Comparison of ENCODE assay signal across 18 cellular contexts in genomic region chr1:18639335-18640055, GRCh38. TPM values are rescaled to one million over a fixed set of nuclear protein-coding genes. Genes with fewer than 3 reads are reported as not detected.
DNase-seq lines count a peak whose midpoint lies in the region; ATAC-seq and TF ChIP-seq lines count a peak whose summit lies in the region.
"Had no signal": no experiment of that assay in that cellular context is flagged by ENCODE, and none has a peak within 500 bp of the region (broad histone marks: within the 10 kb centered on the region; RNA-seq: fewer than 3 reads in every experiment).

No MANE protein-coding gene starts in this region.

- H3K36me3 ChIP-seq in HUES64 (ENCODE audit: insufficient read depth, low read length): no peaks in the 10 kb centered on the region
- no peaks in the 10 kb centered on the region for H3K36me3 ChIP-seq in endodermal cell (ENCODE audit: control insufficient read depth, insufficient read depth, low read length)
- H3K36me3 ChIP-seq in psoas muscle (ENCODE audit: insufficient read depth in 1 of 2, low read depth in 1 of 2): no peaks in the 10 kb centered on the region

- WGBS in HUES64: 3% methylated on average over 7 of the region's 10 CpGs
- WGBS in endodermal cell (ENCODE audit: insufficient coverage in 1 of 2, insufficient read length in 1 of 2), 2 experiments: 2 to 13% methylated on average over 4 to 10 of the region's 10 CpGs
- WGBS in psoas muscle, 3 donors: 14 to 33% (median 27%) methylated on average over 10 of the region's 10 CpGs

- TF ChIP-seq CTCF in GM20000 (IDR thresholded peaks at IDR 0.05; ENCODE audit: extremely low read depth, missing control alignments) (no peak), endodermal cell (conservative IDR thresholded peaks at IDR 0.05) (no peak), psoas muscle (IDR thresholded peaks at IDR 0.05) (no peak)

- H3K27ac ChIP-seq in HUES64 (ENCODE audit: low read depth, low read length): no peak overlapping the region
- H3K27ac ChIP-seq in endodermal cell (ENCODE audit: low read depth, low read length): no peak overlapping the region
- peak overlapping the region; percentile 9 for H3K27ac ChIP-seq in psoas muscle

- ATAC-seq in psoas muscle: no peak
- ATAC-seq: HCT116, Panc1, Right ventricle myocardium inferior had no signal

- H3K4me3 ChIP-seq in HUES64 (ENCODE audit: low read length): peak overlapping the region; percentile 34; the same call in 1 of the 2 replicates
- peak overlapping the region; percentile 66 for H3K4me3 ChIP-seq in endodermal cell (ENCODE audit: low read length)
- peak overlapping the region; percentile 47 for H3K4me3 ChIP-seq in psoas muscle

- no peak overlapping the region for H3K27ac Mint-ChIP-seq in endodermal cell

- H3K27me3 Mint-ChIP-seq in endodermal cell (ENCODE audit: insufficient read depth): peaks cover 94% of the 10 kb centered on the region

- no peaks in the 10 kb centered on the region for H3K36me3 Mint-ChIP-seq in endodermal cell (ENCODE audit: low read depth)

- DNase-seq in GM20000 (ENCODE audit: low spot score) (peak; percentile 29), endodermal cell (peak; percentile 62), psoas muscle (no peak), NCI-H2081 (lab: John Stamatoyannopoulos, UW) (no peak), KG1 (lab: John Stamatoyannopoulos, UW) (no peak), D341Med (ENCODE audit: low spot score) (no peak)
- DNase-seq: COR-L47, EL, IMR-90, Kasumi-1, NCI-H1694 treated with DMSO at 0.1 percent for 48 hours, NCI-H226, NCI-H524 treated with DMSO at 0.1 percent for 48 hours had no signal

- H3K4me1 ChIP-seq in HUES64 (ENCODE audit: insufficient read depth, low read length) (peaks cover 54% of the 10 kb centered on the region), endodermal cell (ENCODE audit: control insufficient read depth, insufficient read depth, low read length) (peaks cover 6% of the 10 kb centered on the region), psoas muscle (no peaks in the 10 kb centered on the region)

- intact Hi-C loops in psoas muscle (cut with DNase I): no loop called here

- peak overlapping the region; percentile 14 for H3K4me3 Mint-ChIP-seq in endodermal cell

- no peaks in the 10 kb centered on the region for H3K9me3 Mint-ChIP-seq in endodermal cell

- peaks cover 100% of the 10 kb centered on the region for H3K27me3 ChIP-seq in HUES64 (ENCODE audit: insufficient read depth, low read length)
- H3K27me3 ChIP-seq in endodermal cell (ENCODE audit: control insufficient read depth, insufficient read depth, low read length, poor library complexity, severe bottlenecking): peaks cover 92% of the 10 kb centered on the region
- peaks cover 0 to 96% (median 28%) of the 10 kb centered on the region in 3 donors for H3K27me3 ChIP-seq in psoas muscle (ENCODE audit: insufficient read depth in 3 of 3, low read length in 2 of 3)

- H3K9ac ChIP-seq in HUES64 (ENCODE audit: low read depth, low read length) (no peak overlapping the region), endodermal cell (ENCODE audit: extremely low read depth, low read length, poor library complexity, severe bottlenecking) (no peak overlapping the region)

- peaks cover 60% of the 10 kb centered on the region for H3K4me1 Mint-ChIP-seq in endodermal cell

- H3K9me3 ChIP-seq in HUES64 (ENCODE audit: insufficient read depth, low read depth, low read length) (no peaks in the 10 kb centered on the region), endodermal cell (ENCODE audit: control insufficient read depth, low read length) (no peaks in the 10 kb centered on the region), psoas muscle (no peaks in the 10 kb centered on the region)

RNA-seq across cellular contexts. Expression of gene PAX7, which starts 8.8 kb away (rescaled TPM):
- polyA plus RNA-seq in HUES64 (2013, experiment 1 of 2): 0.90 TPM
- polyA plus RNA-seq in HUES64 (2013, experiment 2 of 2): 2.0 TPM
- total RNA-seq in endodermal cell (1 to 10 TPM; 2.2 to 2.4 TPM), psoas muscle (10 to 100 TPM in 1 of 4 donors, 1 to 10 TPM in 3; 2.6 to 11.7 (median 5.4) TPM)
- 13.1 TPM for polyA plus RNA-seq in endodermal cell (2013, experiment 1 of 2)
- polyA plus RNA-seq in endodermal cell (2013, experiment 2 of 2): 12.1 TPM
- polyA plus RNA-seq in psoas muscle: 1 to 10 TPM; 1.7 to 3.3 (median 2.7) TPM
- total RNA-seq: HT-29, IMR-90, Right ventricle myocardium inferior had no signal
- polyA plus RNA-seq: IMR-90 had no signal

Comparison
In these comparisons a context has a peak if more than half of its experiments do, and no peak if none do; other contexts are left out.
1. DNase-seq: peak in GM20000 (single experiment) and endodermal cell (single experiment); none in psoas muscle (0 of 2), NCI-H2081 (0 of 2), KG1 (single experiment) and D341Med (single experiment).
2. Peak in every context shown above with its lines, with median percentiles within 50 percentile points of each other: H3K4me3 ChIP-seq.